9 cellular contexts compared by ENCODE assay signal in genomic region chr17:2510559-2510958, GRCh38. TPM values are rescaled to one million over a fixed set of nuclear protein-coding genes. Genes with fewer than 3 reads are reported as not detected.
A peak's percentile ranks its signal among the peaks of the same experiment; 100 is the strongest.
DNase-seq lines count a peak whose midpoint lies in the region; ATAC-seq, FAIRE-seq and TF ChIP-seq lines count a peak whose summit lies in the region.
"Had no signal": no experiment of that assay in that cellular context is flagged by ENCODE, and none has a peak within 500 bp of the region (broad histone marks: within the 10 kb centered on the region; RNA-seq: fewer than 3 reads in every experiment).

No MANE protein-coding gene starts in this region.

- no peak for TF ChIP-seq POLR2A in A549 (IDR thresholded peaks at IDR 0.05; ENCODE audit: low read length)

- H3K9ac ChIP-seq in HUES6 (ENCODE audit: low read length): peak overlapping the region; percentile 99

- H3K27me3 ChIP-seq in HUES6 (ENCODE audit: control insufficient read depth, insufficient read depth, low read length): no peaks in the 10 kb centered on the region

- ATAC-seq in A549 (no peak), GM21529 (IDR thresholded peaks at IDR 0.05; ENCODE audit: unreplicated experiment) (no peak)

- H3K4me2 ChIP-seq in A549: peak overlapping the region; percentile 94

- H3K4me1 ChIP-seq in A549 (peaks cover 16% of the 10 kb centered on the region), HUES6 (ENCODE audit: control insufficient read depth, insufficient read depth, low read length) (no peaks in the 10 kb centered on the region), mesodermal cell (ENCODE audit: control insufficient read depth, insufficient read depth, low read length, poor library complexity, severe bottlenecking) (peaks cover 5% of the 10 kb centered on the region)

- POLR2A ChIA-PET in A549 (lab: Yijun Ruan, JAX): interaction anchor here (1.2 to 2.6 kb wide), 5 partner anchors 8 to 83 kb away, joined by 3 to 31 read pairs (median 5); partner anchors contain the start of gene PAFAH1B1

- no peak for TF ChIP-seq RAD21 in A549 (conservative IDR thresholded peaks at IDR 0.05 in 1 of 2, IDR thresholded peaks at IDR 0.05 in 1 of 2)

- CTCF ChIA-PET in A549 (lab: Yijun Ruan, JAX): interaction anchor here (0.6 to 1.4 kb wide), 6 partner anchors 20 to 881 kb away, joined by 3 to 4 read pairs (median 4); partner anchors contain the start of gene PAFAH1B1

- H3K9me3 ChIP-seq in A549: no peaks in the 10 kb centered on the region
- peaks cover 9% of the 10 kb centered on the region for H3K9me3 ChIP-seq in HUES6 (ENCODE audit: control insufficient read depth, insufficient read depth, low read depth, low read length)
- H3K9me3 ChIP-seq in mesodermal cell (ENCODE audit: control insufficient read depth, low read length): no peaks in the 10 kb centered on the region

- no peak for TF ChIP-seq CTCF in A549 (IDR thresholded peaks at IDR 0.05)
- no peak for TF ChIP-seq CTCF in cardiac fibroblast (IDR thresholded peaks at IDR 0.05; ENCODE audit: low read depth, low read length)

- no peak for FAIRE-seq in A549 (lab: Jason Lieb, UNC)

- peak overlapping the region; percentile 89 to 97 for H3K27ac ChIP-seq in A549
- no peak overlapping the region for H3K27ac ChIP-seq in HUES6 (ENCODE audit: low read depth, low read length)
- H3K27ac ChIP-seq in mesodermal cell (ENCODE audit: low read depth, low read length, severe bottlenecking): peak overlapping the region; percentile 98

- TF ChIP-seq EP300 in A549 (IDR thresholded peaks at IDR 0.05): no peak

- H3K36me3 ChIP-seq in HUES6 (ENCODE audit: control insufficient read depth, insufficient read depth, low read length) (peaks cover 15% of the 10 kb centered on the region), mesodermal cell (ENCODE audit: control insufficient read depth, insufficient read depth, low read length) (peaks cover 16% of the 10 kb centered on the region)

- no peak for DNase-seq in A549 (ENCODE audit: low read depth in 1 of 2, low spot score in 1 of 2)
- DNase-seq in cardiac fibroblast (ENCODE audit: low read depth in 2 of 2): no peak
- DNase-seq in SW 1271 (lab: John Stamatoyannopoulos, UW): no peak
- no peak for DNase-seq in retina
- no peak for DNase-seq in OCI-M2 (lab: John Stamatoyannopoulos, UW; ENCODE audit: unreplicated experiment)
- DNase-seq: stimulated activated CD4-positive, alpha-beta T cell treated with anti-CD3 and anti-CD28 coated beads, Interleukin-4, amount 100 ng/mL, for 4 hours had no signal

- 54% methylated on average over 2 of the region's 2 CpGs for WGBS in A549 (ENCODE audit: missing lambda C conversion rate)
- 73 to 86% methylated on average over 1 to 2 of the region's 2 CpGs for WGBS in mesodermal cell (ENCODE audit: insufficient coverage in 2 of 2), 2 experiments

- peak overlapping the region; percentile 79 for H3K4me3 ChIP-seq in A549
- peak overlapping the region; percentile 89 for H3K4me3 ChIP-seq in HUES6 (ENCODE audit: low read depth, low read length)
- H3K4me3 ChIP-seq in cardiac fibroblast (replicated peaks in 1 of 2; ENCODE audit: low read depth in 2 of 2, low read length in 2 of 2): peak overlapping the region; percentile 86 to 93
- H3K4me3 ChIP-seq in mesodermal cell (ENCODE audit: extremely low read depth, insufficient read depth, low read length, poor library complexity, severe bottlenecking): peak overlapping the region; percentile 65

TF ChIP-seq in A549, 52 proteins besides CTCF, POLR2A, EP300 and RAD21:
- no peak for TF ChIP-seq NFE2L2 (conservative IDR thresholded peaks at IDR 0.05; ENCODE audit: low read length)
- TF ChIP-seq, protein P1, sequence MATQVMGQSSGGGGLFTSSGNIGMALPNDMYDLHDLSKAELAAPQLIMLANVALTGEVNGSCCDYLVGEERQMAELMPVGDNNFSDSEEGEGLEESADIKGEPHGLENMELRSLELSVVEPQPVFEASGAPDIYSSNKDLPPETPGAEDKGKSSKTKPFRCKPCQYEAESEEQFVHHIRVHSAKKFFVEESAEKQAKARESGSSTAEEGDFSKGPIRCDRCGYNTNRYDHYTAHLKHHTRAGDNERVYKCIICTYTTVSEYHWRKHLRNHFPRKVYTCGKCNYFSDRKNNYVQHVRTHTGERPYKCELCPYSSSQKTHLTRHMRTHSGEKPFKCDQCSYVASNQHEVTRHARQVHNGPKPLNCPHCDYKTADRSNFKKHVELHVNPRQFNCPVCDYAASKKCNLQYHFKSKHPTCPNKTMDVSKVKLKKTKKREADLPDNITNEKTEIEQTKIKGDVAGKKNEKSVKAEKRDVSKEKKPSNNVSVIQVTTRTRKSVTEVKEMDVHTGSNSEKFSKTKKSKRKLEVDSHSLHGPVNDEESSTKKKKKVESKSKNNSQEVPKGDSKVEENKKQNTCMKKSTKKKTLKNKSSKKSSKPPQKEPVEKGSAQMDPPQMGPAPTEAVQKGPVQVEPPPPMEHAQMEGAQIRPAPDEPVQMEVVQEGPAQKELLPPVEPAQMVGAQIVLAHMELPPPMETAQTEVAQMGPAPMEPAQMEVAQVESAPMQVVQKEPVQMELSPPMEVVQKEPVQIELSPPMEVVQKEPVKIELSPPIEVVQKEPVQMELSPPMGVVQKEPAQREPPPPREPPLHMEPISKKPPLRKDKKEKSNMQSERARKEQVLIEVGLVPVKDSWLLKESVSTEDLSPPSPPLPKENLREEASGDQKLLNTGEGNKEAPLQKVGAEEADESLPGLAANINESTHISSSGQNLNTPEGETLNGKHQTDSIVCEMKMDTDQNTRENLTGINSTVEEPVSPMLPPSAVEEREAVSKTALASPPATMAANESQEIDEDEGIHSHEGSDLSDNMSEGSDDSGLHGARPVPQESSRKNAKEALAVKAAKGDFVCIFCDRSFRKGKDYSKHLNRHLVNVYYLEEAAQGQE (IDR thresholded peaks at IDR 0.05): no peak
- TF ChIP-seq ATOH8 (CRISPR knock-in tag; IDR thresholded peaks at IDR 0.05; ENCODE audit: low read depth): no peak
- TF ChIP-seq CHD4 (IDR thresholded peaks at IDR 0.05; ENCODE audit: borderline replicate concordance): no peak
- no peak for TF ChIP-seq CBX2 (IDR thresholded peaks at IDR 0.05; ENCODE audit: borderline replicate concordance, low read depth)
- TF ChIP-seq FOSB (CRISPR knock-in tag; IDR thresholded peaks at IDR 0.05): no peak
- TF ChIP-seq CBX8 (IDR thresholded peaks at IDR 0.05): no peak
- no peak for TF ChIP-seq HEYL (CRISPR knock-in tag; IDR thresholded peaks at IDR 0.05)
- no peak for TF ChIP-seq RNF2 (IDR thresholded peaks at IDR 0.05; ENCODE audit: borderline replicate concordance, low read depth)
- TF ChIP-seq PHF8 (IDR thresholded peaks at IDR 0.05; ENCODE audit: borderline replicate concordance, low read depth): no peak

RNA-seq across cellular contexts. Expression of gene METTL16, which starts 1.1 kb away (rescaled TPM):
- 58.0 and 58.4 TPM in 2 replicates for polyA plus RNA-seq in A549 (2011; rRNA removed)
- polyA plus RNA-seq in A549 (2012; cell fraction: cytosol; rRNA removed): 17.7 and 20.0 TPM in 2 replicates
- 17.3 and 31.4 TPM in 2 replicates for polyA plus RNA-seq in A549 (2012; cell fraction: nucleus; rRNA removed)
- polyA plus RNA-seq in A549 (2017; fragmentation: RNase III; extraction: RNeasy Plus Mini Kit Qiagen cat#74134 plus additional on column Dnase treatment): 26.4 to 28.3 TPM (median 26.5 TPM) in 3 replicates
- 39.8 and 45.0 TPM in 2 replicates for polyA minus RNA-seq in A549 (2011; rRNA and poly(A)+ RNA removed)
- polyA plus RNA-seq in mesodermal cell (2013, experiment 1 of 2): 25.9 TPM
- polyA plus RNA-seq in mesodermal cell (2013, experiment 2 of 2): 23.1 TPM
